ENCODE assay signal across 8 cellular contexts in the genomic region with DNA sequence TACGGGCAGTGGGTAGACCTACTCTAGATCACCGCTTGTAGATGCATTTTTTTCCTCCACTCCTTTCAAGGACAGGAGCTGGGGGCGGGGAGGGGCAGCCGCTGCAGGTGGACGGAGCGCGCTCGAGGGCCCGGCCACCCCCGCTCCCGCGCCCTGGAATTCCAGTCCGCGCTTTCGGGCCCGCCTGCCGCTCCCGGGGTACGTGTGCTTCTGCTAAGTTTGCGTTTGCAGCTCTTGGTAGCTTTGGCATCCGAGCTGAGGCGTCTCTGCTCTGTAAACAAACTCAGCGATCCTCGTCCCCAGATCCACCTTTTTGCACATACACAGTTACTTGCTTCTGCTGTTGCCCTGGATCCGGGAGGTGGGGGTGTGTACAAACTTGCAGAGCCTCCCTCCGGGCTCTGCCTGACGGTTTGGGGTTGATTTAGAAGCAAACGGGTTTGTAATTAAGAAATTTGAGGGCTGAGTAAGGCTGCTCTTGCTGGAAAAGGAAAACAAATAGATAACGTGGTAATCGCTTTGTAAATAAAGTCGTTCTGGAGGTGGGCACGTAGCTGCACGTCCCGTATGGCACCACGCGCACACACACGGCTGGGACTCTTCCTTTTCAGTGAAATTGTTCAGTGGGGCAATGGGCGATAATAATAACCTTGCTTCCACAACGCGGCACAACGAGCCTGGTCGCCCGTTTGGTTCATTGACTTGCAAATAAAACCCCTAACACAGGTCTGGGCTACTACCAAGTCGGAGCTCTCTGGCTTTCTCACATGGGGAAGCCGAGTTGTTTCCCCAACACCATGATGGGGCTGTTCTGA. TPM values are rescaled to one million over a fixed set of nuclear protein-coding genes. Genes with fewer than 3 reads are reported as not detected.
DNase-seq lines count a peak whose midpoint lies in the region; ATAC-seq and TF ChIP-seq lines count a peak whose summit lies in the region.

No MANE protein-coding gene starts in this region.

- H3K27ac ChIP-seq in coronary artery, result peak overlapping the region; percentile 88 to 96
- H3K27ac ChIP-seq in left lung, result peak overlapping the region; percentile 97 to 99

- intact Hi-C loops in left lung (cut with DNase I), result loop anchor here in 1 of 2 donors (5.0 kb wide), 1 partner anchor 162 kb away; no protein-coding TSS in a partner anchor

- peak; percentile 46 for ATAC-seq in HG03457 (IDR thresholded peaks at IDR 0.05; ENCODE audit: unreplicated experiment)
- peak; percentile 80 for ATAC-seq in left lung

- H3K9me3 ChIP-seq in BE2C (no peaks in the 10 kb centered on the region), left lung (no peaks in the 10 kb centered on the region)

- H3K36me3 ChIP-seq in BE2C (no peaks in the 10 kb centered on the region), left lung (peaks cover 6% of the 10 kb centered on the region in 2 donors)

- TF ChIP-seq CTCF in BE2C (IDR thresholded peaks at IDR 0.05; ENCODE audit: low read depth, low read length), result no peak; the same call in 1 of the 2 replicates
- TF ChIP-seq CTCF in coronary artery (IDR thresholded peaks at IDR 0.05), result no peak
- no peak for TF ChIP-seq CTCF in left lung (IDR thresholded peaks at IDR 0.05)

- peak overlapping the region; percentile 87 for H3K4me3 ChIP-seq in BE2C (ENCODE audit: low read depth, low read length)
- peak overlapping the region; percentile 86 for H3K4me3 ChIP-seq in coronary artery
- H3K4me3 ChIP-seq in left lung, result peak overlapping the region; percentile 88 to 97

- H3K27me3 ChIP-seq in BE2C (no peaks in the 10 kb centered on the region), left lung (no peaks in the 10 kb centered on the region)

- DNase-seq in BE2C (peak; percentile 87), GM19240 (ENCODE audit: insufficient read length, low spot score) (peak; percentile 56), NCI-H524 treated with DMSO at 0.1 percent for 48 hours (lab: John Stamatoyannopoulos, UW) (peak; percentile 84), coronary artery (ENCODE audit: low spot score) (peak; percentile 92), left lung (peak; percentile 92 to 97)
- peak; percentile 87 for DNase-seq in activated CD4-positive, alpha-beta T cell treated with anti-CD3 and anti-CD28 coated beads for 48 hours
- DNase-seq in stimulated activated CD4-positive, alpha-beta T cell treated with anti-CD3 and anti-CD28 coated beads, Interleukin-2, amount 100 ng/mL, for 4 hours (ENCODE audit: low read depth), result peak; percentile 67

- no peaks in the 10 kb centered on the region for H3K4me1 ChIP-seq in BE2C
- peaks cover 8 to 39% of the 10 kb centered on the region in 2 donors for H3K4me1 ChIP-seq in left lung

RNA-seq across cellular contexts. Expression of a gene that starts 1.0 kb away (rescaled TPM):
- 77.6 TPM for polyA plus RNA-seq in BE2C (2012; ENCODE audit: insufficient read depth, insufficient read length, low read depth)
- 100 to 1,000 TPM; 142 to 321 TPM for total RNA-seq in left lung

Comparison
In these comparisons a context has a peak if more than half of its experiments do, and no peak if none do; other contexts are left out.
1. Peak in every context shown above with its lines: DNase-seq, ATAC-seq, H3K4me3 ChIP-seq and H3K27ac ChIP-seq.